ENCODE assay signal across 25 cellular contexts in the genomic region with DNA sequence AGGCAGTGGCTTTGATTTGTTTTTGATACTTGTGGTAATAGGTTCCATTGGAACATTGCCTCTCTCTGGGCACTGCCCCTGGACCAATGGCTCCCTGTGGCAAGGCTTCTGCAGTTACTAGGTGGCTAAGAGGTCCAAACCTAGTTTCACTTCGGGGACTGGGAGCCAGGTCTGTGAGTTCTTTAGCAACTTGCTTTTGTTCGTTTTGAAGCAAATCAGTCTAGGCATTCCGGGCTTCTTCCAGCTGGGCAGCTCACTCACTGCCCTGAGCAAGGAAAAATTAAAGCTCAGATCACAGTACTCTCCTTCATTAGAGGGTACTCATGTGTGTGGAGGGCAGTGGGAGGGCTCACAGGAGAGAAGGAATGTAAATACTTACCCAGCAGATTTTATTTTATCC.
DNase-seq lines count a peak whose midpoint lies in the region; ATAC-seq and TF ChIP-seq lines count a peak whose summit lies in the region.
"Had no signal": no experiment of that assay in that cellular context is flagged by ENCODE, and none has a peak within 500 bp of the region (broad histone marks: within the 10 kb centered on the region; RNA-seq: fewer than 3 reads in every experiment).

No MANE protein-coding gene starts in this region.

- TF ChIP-seq CTCF in Panc1 (IDR thresholded peaks at IDR 0.05) = no peak
- TF ChIP-seq CTCF in mammary epithelial cell (conservative IDR thresholded peaks at IDR 0.05 in 1 of 2, IDR thresholded peaks at IDR 0.05 in 1 of 2; ENCODE audit: extremely low read depth in 1 of 2, insufficient read depth in 1 of 2, low read depth in 1 of 2, low read length in 2 of 2) = no peak
- TF ChIP-seq CTCF in left lung (IDR thresholded peaks at IDR 0.05) = no peak

- DNase-seq in Panc1 (ENCODE audit: low read depth, low spot score) (no peak), mammary epithelial cell (no peak), left lung (no peak), retina (peak; percentile 68), occipital lobe (lab: John Stamatoyannopoulos, UW) (no peak), NCI-H2171 treated with DMSO at 0.1 percent for 48 hours (lab: John Stamatoyannopoulos, UW) (no peak)
- DNase-seq in stimulated activated CD8-positive, alpha-beta memory T cell treated with anti-CD3 and anti-CD28 coated beads, Interleukin-4, amount 100 ng/mL, for 48 hours = no peak
- DNase-seq: activated CD4-positive, CD25-positive, alpha-beta regulatory T cell; activated gamma-delta T cell; activated T-cell treated with anti-CD3 and anti-CD28 coated beads, Interleukin-2, amount 50 U/mL, for 1 hour; CD4-positive, CD25-positive, alpha-beta regulatory T cell; gastrocnemius medialis; HCEC 1CT; mesendoderm; naive B cell; NCI-H1105 treated with DMSO at 0.1 percent for 48 hours; NCI-H2029 treated with DMSO at 0.1 percent for 48 hours; PC-9; SHP77 treated with DMSO at 0.1 percent for 48 hours; stimulated activated CD4-positive, alpha-beta T cell treated with anti-CD3 and anti-CD28 coated beads, Interleukin-4, amount 100 ng/mL, for 4 hours; stimulated activated naive CD8-positive, alpha-beta T cell treated with anti-CD3 and anti-CD28 coated beads, Interleukin-15, Interleukin-2, amounts not matched to agents 100 U/mL and 50 U/mL, for 24 hours; T-cell; tibial artery had no signal

- no peak overlapping the region for H3K9ac ChIP-seq in mammary epithelial cell (ENCODE audit: insufficient read depth, low read length)

- H2AFZ ChIP-seq in mammary epithelial cell (ENCODE audit: low read depth, low read length) = peak overlapping the region; percentile 68
- H2AFZ ChIP-seq: PC-9 had no signal

- H3K27ac ChIP-seq in Panc1 (ENCODE audit: low read length) (peak overlapping the region; percentile 99), mammary epithelial cell (ENCODE audit: insufficient read depth, low read depth, low read length) (no peak overlapping the region), left lung (no peak overlapping the region)
- H3K27ac ChIP-seq: gastrocnemius medialis, PC-9, tibial artery had no signal

- ATAC-seq in Panc1 (no peak), left lung (peak; percentile 72), GM19452 (IDR thresholded peaks at IDR 0.05; ENCODE audit: unreplicated experiment) (no peak)
- ATAC-seq: gastrocnemius medialis; sciatic nerve; stimulated activated naive CD8-positive, alpha-beta T cell treated with anti-CD3 and anti-CD28 coated beads, Interleukin-15, Interleukin-2, amounts not matched to agents 100 U/mL and 50 U/mL, for 24 hours; T-cell had no signal

- no peaks in the 10 kb centered on the region for H3K36me3 ChIP-seq in Panc1 (ENCODE audit: control insufficient read depth, insufficient read depth, low read length)
- no peaks in the 10 kb centered on the region for H3K36me3 ChIP-seq in mammary epithelial cell (ENCODE audit: insufficient read depth, low read length)
- H3K36me3 ChIP-seq in left lung = no peaks in the 10 kb centered on the region
- H3K36me3 ChIP-seq: gastrocnemius medialis, tibial artery had no signal

- H4K20me1 ChIP-seq in mammary epithelial cell (ENCODE audit: insufficient read depth, low read length) = no peaks in the 10 kb centered on the region

- POLR2A ChIA-PET in Panc1 (lab: Charles Lee) = no interaction called here

- 41% methylated on average over 3 of the region's 3 CpGs for WGBS in mammary epithelial cell (ENCODE audit: low coverage, missing lambda C conversion rate)

- BruUV-seq in Panc1 (replicated peaks; lab: Mats Ljungman, UMichigan) = no TSS peak
- BruUV-seq in mammary epithelial cell (replicated peaks; lab: Mats Ljungman, UMichigan) = no TSS peak

- H3K4me3 ChIP-seq in Panc1 (ENCODE audit: low read depth in 2 of 2, low read length in 2 of 2) = no peak overlapping the region
- no peak overlapping the region for H3K4me3 ChIP-seq in mammary epithelial cell (replicated peaks in 1 of 3; ENCODE audit: insufficient read depth in 1 of 3, low read depth in 2 of 3, low read length in 3 of 3)
- H3K4me3 ChIP-seq in left lung = no peak overlapping the region
- H3K4me3 ChIP-seq: gastrocnemius medialis, PC-9, tibial artery had no signal

- H3K27me3 ChIP-seq in Panc1 (ENCODE audit: control insufficient read depth, insufficient read depth, low read length) = no peaks in the 10 kb centered on the region
- H3K27me3 ChIP-seq in mammary epithelial cell (ENCODE audit: insufficient read depth, low read length) = no peaks in the 10 kb centered on the region
- H3K27me3 ChIP-seq in left lung = peaks cover 0 to 5% of the 10 kb centered on the region in 2 donors
- H3K27me3 ChIP-seq: gastrocnemius medialis had no signal

- dilution Hi-C loops in mammary epithelial cell (cut with HindIII; ENCODE audit: low sequenced_read_pairs) = loop anchor here (5.0 kb wide), 1 partner anchor 372 kb away; no protein-coding TSS in a partner anchor

- CTCF ChIA-PET in Panc1 (lab: Charles Lee) (no interaction called here), mammary epithelial cell (lab: Charles Lee; ENCODE audit: low non-redundant PET) (no interaction called here)

- H3K4me2 ChIP-seq in mammary epithelial cell (ENCODE audit: insufficient read depth, low read depth, low read length) = peak overlapping the region; percentile 1
- H3K4me2 ChIP-seq: PC-9 had no signal

- H3K79me2 ChIP-seq in mammary epithelial cell (ENCODE audit: insufficient read depth, low read length) = no peaks in the 10 kb centered on the region

- H3K9me3 ChIP-seq in Panc1 (ENCODE audit: control insufficient read depth, insufficient read depth, low read depth, low read length) (peaks cover 19% of the 10 kb centered on the region; the same call in 1 of the 2 replicates), mammary epithelial cell (replicated peaks; ENCODE audit: insufficient read depth, low read length) (no peaks in the 10 kb centered on the region), left lung (no peaks in the 10 kb centered on the region)
- H3K9me3 ChIP-seq: gastrocnemius medialis, tibial artery had no signal

- intact Hi-C loops in Panc1 (cut with micrococcal nuclease; ENCODE audit: unreplicated experiment) = no loop called here
- intact Hi-C loops in mammary epithelial cell (cut with micrococcal nuclease) = loop anchor here (10.0 kb wide), 2 partner anchors 244 to 984 kb away; no protein-coding TSS in a partner anchor
- intact Hi-C loops in left lung (cut with DNase I) = no loop called here

- in situ Hi-C loops in Panc1 (cut with HindIII; ENCODE audit: low pct_unique_long_range_greater_than_20kb, low sequenced_read_pairs) = no loop called here
- in situ Hi-C loops in mammary epithelial cell (cut with MboI; ENCODE audit: low sequenced_read_pairs in 2 of 2) = loop anchor here (5.0 to 25.0 kb wide), 4 partner anchors 146 to 957 kb away; partner anchors contain the start of gene ARL4C (in 1 of the 2)

- H3K4me1 ChIP-seq in Panc1 (ENCODE audit: control insufficient read depth, insufficient read depth, low read length) (peaks cover 9% of the 10 kb centered on the region), mammary epithelial cell (ENCODE audit: insufficient read depth, low read length) (peaks cover 37% of the 10 kb centered on the region), left lung (peaks cover 0 to 5% of the 10 kb centered on the region in 2 donors)
- H3K4me1 ChIP-seq: gastrocnemius medialis, tibial artery had no signal
